26 cellular contexts compared by ENCODE assay signal in genomic region chr9:78857371-78858225, GRCh38.
DNase-seq lines count a peak whose midpoint lies in the region; ATAC-seq, FAIRE-seq and TF ChIP-seq lines count a peak whose summit lies in the region.
"Had no signal": no experiment of that assay in that cellular context is flagged by ENCODE, and none has a peak within 500 bp of the region (broad histone marks: within the 10 kb centered on the region; RNA-seq: fewer than 3 reads in every experiment).

No MANE protein-coding gene starts in this region.

- H3K4me3 Mint-ChIP-seq in stimulated activated naive B cell treated with anti-CD40 and anti-IgM and Interleukin-4, amounts not matched to agents 10 μg/mL and 1 μg/mL and 100 μg/mL, for 72 hours = no peak overlapping the region
- H3K4me3 Mint-ChIP-seq: activated T-cell treated with anti-CD3 and anti-CD28 coated beads, Interleukin-2, amount 50 U/mL, for 24 hours; CD8-positive, alpha-beta T cell; natural killer cell treated with Interleukin-12 subunit alpha and Interleukin-12 subunit beta and Interleukin-15 and Interleukin-18, amount 100 ng/mL, for 72 hours; stimulated activated naive CD8-positive, alpha-beta T cell treated with anti-CD3 and anti-CD28 coated beads, Interleukin-15, Interleukin-2, amounts not matched to agents 100 ng/mL and 50 ng/mL, for 24 hours; T-helper 1 cell treated with Interleukin-12 subunit alpha and Interleukin-12 subunit beta and Interleukin-4 antibody, amounts not matched to agents 30 μg/mL and 1 μg/mL, for 36 hours had no signal

- H3K27me3 ChIP-seq in keratinocyte (ENCODE audit: control insufficient read depth, extremely low read depth, insufficient read depth, low read length) = no peaks in the 10 kb centered on the region
- H3K27me3 ChIP-seq in GM23248 (replicated peaks; ENCODE audit: insufficient read depth) = no peaks in the 10 kb centered on the region
- H3K27me3 ChIP-seq: gastroesophageal sphincter, tibial artery had no signal

- peaks cover 25% of the 10 kb centered on the region for H3K4me1 ChIP-seq in keratinocyte (ENCODE audit: control insufficient read depth, extremely low read depth, insufficient read depth, low read length)
- H3K4me1 ChIP-seq in GM23248 (ENCODE audit: insufficient read depth) = peaks cover 22% of the 10 kb centered on the region
- H3K4me1 ChIP-seq: gastroesophageal sphincter, tibial artery had no signal

- H3F3A ChIP-seq in GM23248 (ENCODE audit: insufficient read depth) = peaks cover 12% of the 10 kb centered on the region

- H3K9me3 ChIP-seq in keratinocyte (ENCODE audit: control insufficient read depth, low read depth, low read length) = no peaks in the 10 kb centered on the region
- no peaks in the 10 kb centered on the region for H3K9me3 ChIP-seq in GM23248 (ENCODE audit: low read depth)
- H3K9me3 ChIP-seq: gastroesophageal sphincter, tibial artery had no signal

- no peaks in the 10 kb centered on the region for H3K36me3 ChIP-seq in keratinocyte (ENCODE audit: control insufficient read depth in 2 of 2, extremely low read depth in 1 of 2, insufficient read depth in 2 of 2, low read length in 2 of 2)
- no peaks in the 10 kb centered on the region for H3K36me3 ChIP-seq in GM23248 (ENCODE audit: low read depth)
- H3K36me3 ChIP-seq: gastroesophageal sphincter, tibial artery had no signal

- peak; percentile 64 for FAIRE-seq in keratinocyte (lab: Jason Lieb, UNC)
- FAIRE-seq: colon, HTR-8/SVneo had no signal

- H3K9me1 ChIP-seq in keratinocyte (ENCODE audit: control insufficient read depth, extremely low read depth, insufficient read depth, low read length) = no peaks in the 10 kb centered on the region

- TF ChIP-seq CTCF in keratinocyte (optimal IDR thresholded peaks at IDR 0.05 in 1 of 3, IDR thresholded peaks at IDR 0.05 in 1 of 3, conservative IDR thresholded peaks at IDR 0.05 in 1 of 3; ENCODE audit: extremely low read depth in 1 of 3, insufficient read depth in 2 of 3, low read length in 3 of 3) = no peak

- H3K79me2 ChIP-seq in keratinocyte (ENCODE audit: control insufficient read depth, insufficient read depth, low read length) (no peaks in the 10 kb centered on the region), GM23248 (ENCODE audit: insufficient read depth) (no peaks in the 10 kb centered on the region)

- no peaks in the 10 kb centered on the region for H3K9me3 Mint-ChIP-seq in stimulated activated naive B cell treated with anti-CD40 and anti-IgM and Interleukin-4, amounts not matched to agents 10 μg/mL and 1 μg/mL and 100 μg/mL, for 72 hours
- H3K9me3 Mint-ChIP-seq: activated T-cell treated with anti-CD3 and anti-CD28 coated beads, Interleukin-2, amount 50 U/mL, for 24 hours; CD8-positive, alpha-beta T cell; stimulated activated naive CD8-positive, alpha-beta T cell treated with anti-CD3 and anti-CD28 coated beads, Interleukin-15, Interleukin-2, amounts not matched to agents 100 ng/mL and 50 ng/mL, for 24 hours; T-helper 1 cell treated with Interleukin-12 subunit alpha and Interleukin-12 subunit beta and Interleukin-4 antibody, amounts not matched to agents 30 μg/mL and 1 μg/mL, for 36 hours had no signal

- H2AFZ ChIP-seq in keratinocyte (ENCODE audit: control insufficient read depth, low read length) = no peak overlapping the region
- H2AFZ ChIP-seq in GM23248 = no peak overlapping the region

- ATAC-seq in stimulated activated naive B cell treated with anti-CD40 and anti-IgM and Interleukin-4, amounts not matched to agents 10 μg/mL and 1 μg/mL and 100 μg/mL, for 72 hours (replicated peaks) = no peak
- ATAC-seq: CD8-positive, alpha-beta T cell; gastroesophageal sphincter; left ventricle myocardium superior; natural killer cell treated with Interleukin-12 subunit alpha and Interleukin-12 subunit beta and Interleukin-15 and Interleukin-18, amount 100 ng/mL, for 72 hours; Panc1 had no signal

- peak; percentile 77 for DNase-seq in NCI-H1436 treated with DMSO at 0.1 percent for 48 hours (lab: John Stamatoyannopoulos, UW)
- peak; percentile 99 for DNase-seq in NCI-H69 (lab: John Stamatoyannopoulos, UW)
- DNase-seq in keratinocyte (ENCODE audit: low read depth, low spot score) = no peak
- DNase-seq in stimulated activated naive B cell treated with anti-CD40 and anti-IgM and Interleukin-4, amounts not matched to agents 10 μg/mL and 1 μg/mL and 100 μg/mL, for 72 hours = no peak
- no peak for DNase-seq in NCI-H748 (lab: John Stamatoyannopoulos, UW; ENCODE audit: unreplicated experiment)
- no peak for DNase-seq in GM23248
- DNase-seq in DMS53 treated with DMSO at 0.1 percent for 48 hours (lab: John Stamatoyannopoulos, UW; ENCODE audit: unreplicated experiment) = no peak
- DNase-seq: activated CD4-positive, alpha-beta T cell treated with anti-CD3 and anti-CD28 coated beads for 4 hours; activated T-cell treated with anti-CD3 and anti-CD28 coated beads, Interleukin-2, amount 50 U/mL, for 24 hours; CD8-positive, alpha-beta T cell; GF-D8; hypothalamus; KG1; left ventricle myocardium superior; NCI-H2029; NCI-H510A treated with DMSO at 0.1 percent for 48 hours; stimulated activated CD4-positive, alpha-beta T cell treated with anti-CD3 and anti-CD28 coated beads, Interleukin-15, amount 100 ng/mL, for 24 hours; tibial artery had no signal

- in situ Hi-C loops in GM23248 (cut with MboI) = no loop called here

- dilution Hi-C loops in keratinocyte (cut with MboI; ENCODE audit: extremely low pct_ligation_motif_present, low sequenced_read_pairs) = no loop called here

- H3K4me1 Mint-ChIP-seq in stimulated activated naive B cell treated with anti-CD40 and anti-IgM and Interleukin-4, amounts not matched to agents 10 μg/mL and 1 μg/mL and 100 μg/mL, for 72 hours = peaks cover 2 to 19% of the 10 kb centered on the region in 2 donors

- no peaks in the 10 kb centered on the region for H3K36me3 Mint-ChIP-seq in stimulated activated naive B cell treated with anti-CD40 and anti-IgM and Interleukin-4, amounts not matched to agents 10 μg/mL and 1 μg/mL and 100 μg/mL, for 72 hours
- H3K36me3 Mint-ChIP-seq: brain; CD8-positive, alpha-beta T cell; natural killer cell treated with Interleukin-12 subunit alpha and Interleukin-12 subunit beta and Interleukin-15 and Interleukin-18, amount 100 ng/mL, for 72 hours had no signal

- H3K27ac Mint-ChIP-seq in stimulated activated naive B cell treated with anti-CD40 and anti-IgM and Interleukin-4, amounts not matched to agents 10 μg/mL and 1 μg/mL and 100 μg/mL, for 72 hours = peak overlapping the region; percentile 14
- H3K27ac Mint-ChIP-seq: activated T-cell treated with anti-CD3 and anti-CD28 coated beads, Interleukin-2, amount 50 U/mL, for 24 hours; CD8-positive, alpha-beta T cell; natural killer cell treated with Interleukin-12 subunit alpha and Interleukin-12 subunit beta and Interleukin-15 and Interleukin-18, amount 100 ng/mL, for 72 hours; stimulated activated naive CD8-positive, alpha-beta T cell treated with anti-CD3 and anti-CD28 coated beads, Interleukin-15, Interleukin-2, amounts not matched to agents 100 ng/mL and 50 ng/mL, for 24 hours; T-helper 1 cell treated with Interleukin-12 subunit alpha and Interleukin-12 subunit beta and Interleukin-4 antibody, amounts not matched to agents 30 μg/mL and 1 μg/mL, for 36 hours had no signal

- WGBS in GM23248 (ENCODE audit: low coverage in 1 of 2, low lambda C conversion rate in 2 of 2, missing lambda C conversion rate in 2 of 2), 2 experiments = 85 to 87% methylated on average over 23 of the region's 23 CpGs

- H3K27me3 Mint-ChIP-seq in stimulated activated naive B cell treated with anti-CD40 and anti-IgM and Interleukin-4, amounts not matched to agents 10 μg/mL and 1 μg/mL and 100 μg/mL, for 72 hours = peaks cover 12 to 15% of the 10 kb centered on the region in 2 donors
- H3K27me3 Mint-ChIP-seq: activated T-cell treated with anti-CD3 and anti-CD28 coated beads, Interleukin-2, amount 50 U/mL, for 24 hours; brain; natural killer cell treated with Interleukin-12 subunit alpha and Interleukin-12 subunit beta and Interleukin-15 and Interleukin-18, amount 100 ng/mL, for 72 hours; stimulated activated naive CD8-positive, alpha-beta T cell treated with anti-CD3 and anti-CD28 coated beads, Interleukin-15, Interleukin-2, amounts not matched to agents 100 ng/mL and 50 ng/mL, for 24 hours had no signal

- H4K20me1 ChIP-seq in keratinocyte (ENCODE audit: control insufficient read depth, extremely low read depth, insufficient read depth, low read length) (no peaks in the 10 kb centered on the region), GM23248 (ENCODE audit: insufficient read depth) (no peaks in the 10 kb centered on the region)

- H3K9ac ChIP-seq in keratinocyte (ENCODE audit: control insufficient read depth, extremely low read depth, insufficient read depth, low read length) (no peak overlapping the region), GM23248 (no peak overlapping the region)

- H3K27ac ChIP-seq in keratinocyte (ENCODE audit: control insufficient read depth, insufficient read depth, low read length) (no peak overlapping the region), GM23248 (no peak overlapping the region)
- H3K27ac ChIP-seq: gastroesophageal sphincter, tibial artery had no signal

- H3K4me3 ChIP-seq in keratinocyte (ENCODE audit: control insufficient read depth in 2 of 3, extremely low read depth in 1 of 3, insufficient read depth in 2 of 3, low read depth in 1 of 3, low read length in 3 of 3) (no peak overlapping the region), GM23248 (no peak overlapping the region)
- H3K4me3 ChIP-seq: gastroesophageal sphincter, tibial artery had no signal

- H3K9me2 ChIP-seq in GM23248 (ENCODE audit: insufficient read depth) = no peaks in the 10 kb centered on the region

- H3K4me2 ChIP-seq in keratinocyte (ENCODE audit: control insufficient read depth, extremely low read depth, insufficient read depth, low read depth, low read length) (peak overlapping the region; percentile 52), GM23248 (ENCODE audit: unreplicated experiment) (no peak overlapping the region)

Comparison
In these comparisons a context has a peak if more than half of its experiments do, and no peak if none do; other contexts are left out.
1. DNase-seq: peak in NCI-H1436 treated with DMSO at 0.1 percent for 48 hours (single experiment) and NCI-H69 (single experiment); none in keratinocyte (single experiment), stimulated activated naive B cell treated with anti-CD40 and anti-IgM and Interleukin-4, amounts not matched to agents 10 μg/mL and 1 μg/mL and 100 μg/mL, for 72 hours (single experiment), NCI-H748 (single experiment), GM23248 (single experiment) and DMS53 treated with DMSO at 0.1 percent for 48 hours (single experiment).